In the genomic region with DNA sequence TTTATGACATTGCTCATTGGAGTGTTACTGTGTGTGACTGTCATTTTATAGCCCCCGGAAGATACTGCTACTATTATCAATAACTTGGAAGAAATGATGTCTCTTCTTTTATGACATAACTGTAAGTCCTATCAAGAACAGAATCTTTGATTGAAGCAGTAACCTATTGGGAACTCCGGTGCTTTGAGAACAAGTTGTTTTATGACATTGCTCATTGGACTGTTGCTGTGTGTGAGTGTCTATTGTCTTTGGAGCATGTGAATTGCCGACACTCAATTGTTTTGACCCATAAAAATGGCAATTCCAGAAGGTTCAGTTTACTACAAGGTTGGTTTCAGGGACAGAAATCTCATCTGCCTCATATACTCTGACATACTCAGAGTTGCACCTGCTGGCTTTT, we compare ENCODE assay signal across 25 cellular contexts. TPM values are rescaled to one million over a fixed set of nuclear protein-coding genes. Genes with fewer than 3 reads are reported as not detected.
"Had no signal": no experiment of that assay in that cellular context is flagged by ENCODE, and none has a peak within 500 bp of the region (broad histone marks: within the 10 kb centered on the region; RNA-seq: fewer than 3 reads in every experiment).

No MANE protein-coding gene starts in this region.

- H3K9me3 ChIP-seq: lower lobe of right lung, neutrophil, right lobe of liver, thoracic aorta, tibial nerve, upper lobe of right lung, uterus had no signal

- H3K4me1 ChIP-seq: lower lobe of right lung, parathyroid adenoma, right lobe of liver, tibial nerve, upper lobe of right lung, uterus had no signal

- H3K9ac ChIP-seq: parathyroid adenoma had no signal

- H2AFZ ChIP-seq: parathyroid adenoma had no signal

- H3K27ac ChIP-seq: lower lobe of right lung, neutrophil, parathyroid adenoma, right lobe of liver, thoracic aorta, tibial nerve, upper lobe of right lung, uterus had no signal

- FAIRE-seq: frontal cortex had no signal

- H3K79me2 ChIP-seq: parathyroid adenoma had no signal

- ATAC-seq: left ventricle myocardium superior; lower lobe of right lung; natural killer cell treated with Interleukin-12 subunit alpha and Interleukin-12 subunit beta and Interleukin-15 and Interleukin-18, amount 100 ng/mL, for 72 hours; right lobe of liver; upper lobe of right lung had no signal

- H3K4me3 ChIP-seq: dorsolateral prefrontal cortex, lower lobe of right lung, right lobe of liver, smooth muscle cell, thoracic aorta, tibial nerve, upper lobe of right lung, uterus had no signal

- H3K4me2 ChIP-seq: smooth muscle cell had no signal

- H3K27me3 ChIP-seq: dorsolateral prefrontal cortex, right lobe of liver, tibial nerve, upper lobe of right lung, uterus had no signal

- DNase-seq: dorsolateral prefrontal cortex; effector CD4-positive, alpha-beta T cell; hypothalamus; immature natural killer cell; islet precursor cell; kidney glomerular epithelial cell; left ventricle myocardium superior; lower lobe of right lung; naive B cell; right lobe of liver; stimulated activated CD4-positive, alpha-beta T cell treated with anti-CD3 and anti-CD28 coated beads, Interleukin-12 subunit alpha, Interleukin-12 subunit beta, amount 100 ng/mL, for 4 hours; stimulated activated CD4-positive, alpha-beta T cell treated with anti-CD3 and anti-CD28 coated beads, Interleukin-1b, Interleukin-23, amount 100 ng/mL, for 48 hours; stimulated activated CD4-positive, alpha-beta T cell treated with anti-CD3 and anti-CD28 coated beads, Interleukin-4, amount 100 ng/mL, for 1 hour; stimulated activated CD8-positive, alpha-beta memory T cell treated with anti-CD3 and anti-CD28 coated beads, Interleukin-4, amount 100 ng/mL, for 48 hours; stimulated activated naive CD4-positive, alpha-beta T cell treated with Interleukin-2 at 50 U/mL for 16 hours; substantia nigra; upper lobe of right lung; uterus had no signal

- H3K36me3 ChIP-seq: lower lobe of right lung, neutrophil, right lobe of liver, thoracic aorta, tibial nerve, upper lobe of right lung, uterus had no signal

RNA-seq across cellular contexts. Expression of a gene that starts 8.0 kb away (rescaled TPM):
- polyA plus RNA-seq: immature natural killer cell had no signal
